In genomic region chr5:67199859-67200258, GRCh38 we compare ENCODE assay signal across 3 cellular contexts.
TF ChIP-seq lines count a peak whose summit lies in the region.

No MANE protein-coding gene starts in this region.

TF ChIP-seq in GM12891, 5 proteins besides CTCF, POLR2A, EP300 and RAD21 (continued from another document):
- peak; percentile 76; the same call in 1 of the 2 replicates for TF ChIP-seq POU2F2 (IDR thresholded peaks at IDR 0.05; ENCODE audit: low read depth, low read length)
- peak; percentile 63 for TF ChIP-seq SPI1 (IDR thresholded peaks at IDR 0.05; ENCODE audit: low read depth, low read length)

TF ChIP-seq in GM12878, 131 proteins besides CTCF, POLR2A, EP300 and RAD21 (continued from another document):
- TF ChIP-seq ZNF592 (IDR thresholded peaks at IDR 0.05) (no peak), MEF2B (IDR thresholded peaks at IDR 0.05; ENCODE audit: partially characterized antibody, poor library complexity, severe bottlenecking) (no peak), CREM (IDR thresholded peaks at IDR 0.05; ENCODE audit: low read depth) (0 out of 2 replicates have a peak, but pooled peaks have one; percentile 29), LARP7 (IDR thresholded peaks at IDR 0.05) (no peak), SUZ12 (IDR thresholded peaks at IDR 0.05; ENCODE audit: unreplicated experiment) (no peak), ZNF274 (IDR thresholded peaks at IDR 0.05; ENCODE audit: insufficient read depth, insufficient read length) (no peak), ETV6 (conservative IDR thresholded peaks at IDR 0.05 in 1 of 2, IDR thresholded peaks at IDR 0.05 in 1 of 2; ENCODE audit: borderline replicate concordance in 1 of 2, low read depth in 1 of 2) (0 out of 4 replicates have a peak, but pooled peaks of 1 of the 2 experiments have one; percentile 17), CHD2 (IDR thresholded peaks at IDR 0.05; ENCODE audit: borderline replicate concordance, low read depth, low read length) (no peak), MTA3 (IDR thresholded peaks at IDR 0.05; ENCODE audit: borderline replicate concordance, low read length) (no peak; the same call in 1 of the 2 replicates), FOXM1 (IDR thresholded peaks at IDR 0.05; ENCODE audit: low read depth, low read length) (no peak), HDGF (IDR thresholded peaks at IDR 0.05) (no peak), CBFB (IDR thresholded peaks at IDR 0.05; ENCODE audit: low read depth) (0 out of 2 replicates have a peak, but pooled peaks have one; percentile 40), JUND (IDR thresholded peaks at IDR 0.05; ENCODE audit: low read depth, low read length) (no peak), MYC (IDR thresholded peaks at IDR 0.05; ENCODE audit: insufficient read depth, insufficient read length, insufficient replicate concordance, low read length, severe bottlenecking) (no peak), ZSCAN29 (IDR thresholded peaks at IDR 0.05) (no peak), SPI1 (IDR thresholded peaks at IDR 0.05; ENCODE audit: borderline replicate concordance, insufficient read depth, low read depth, low read length) (peak; percentile 45; the same call in 1 of the 2 replicates), EED (IDR thresholded peaks at IDR 0.05; ENCODE audit: low read depth) (0 out of 2 replicates have a peak, but pooled peaks have one; percentile 38)
- TF ChIP-seq, protein P1, sequence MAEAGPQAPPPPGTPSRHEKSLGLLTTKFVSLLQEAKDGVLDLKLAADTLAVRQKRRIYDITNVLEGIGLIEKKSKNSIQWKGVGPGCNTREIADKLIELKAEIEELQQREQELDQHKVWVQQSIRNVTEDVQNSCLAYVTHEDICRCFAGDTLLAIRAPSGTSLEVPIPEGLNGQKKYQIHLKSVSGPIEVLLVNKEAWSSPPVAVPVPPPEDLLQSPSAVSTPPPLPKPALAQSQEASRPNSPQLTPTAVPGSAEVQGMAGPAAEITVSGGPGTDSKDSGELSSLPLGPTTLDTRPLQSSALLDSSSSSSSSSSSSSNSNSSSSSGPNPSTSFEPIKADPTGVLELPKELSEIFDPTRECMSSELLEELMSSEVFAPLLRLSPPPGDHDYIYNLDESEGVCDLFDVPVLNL (IDR thresholded peaks at IDR 0.05; ENCODE audit: low read depth, low read length), result no peak
- TF ChIP-seq, protein P2, sequence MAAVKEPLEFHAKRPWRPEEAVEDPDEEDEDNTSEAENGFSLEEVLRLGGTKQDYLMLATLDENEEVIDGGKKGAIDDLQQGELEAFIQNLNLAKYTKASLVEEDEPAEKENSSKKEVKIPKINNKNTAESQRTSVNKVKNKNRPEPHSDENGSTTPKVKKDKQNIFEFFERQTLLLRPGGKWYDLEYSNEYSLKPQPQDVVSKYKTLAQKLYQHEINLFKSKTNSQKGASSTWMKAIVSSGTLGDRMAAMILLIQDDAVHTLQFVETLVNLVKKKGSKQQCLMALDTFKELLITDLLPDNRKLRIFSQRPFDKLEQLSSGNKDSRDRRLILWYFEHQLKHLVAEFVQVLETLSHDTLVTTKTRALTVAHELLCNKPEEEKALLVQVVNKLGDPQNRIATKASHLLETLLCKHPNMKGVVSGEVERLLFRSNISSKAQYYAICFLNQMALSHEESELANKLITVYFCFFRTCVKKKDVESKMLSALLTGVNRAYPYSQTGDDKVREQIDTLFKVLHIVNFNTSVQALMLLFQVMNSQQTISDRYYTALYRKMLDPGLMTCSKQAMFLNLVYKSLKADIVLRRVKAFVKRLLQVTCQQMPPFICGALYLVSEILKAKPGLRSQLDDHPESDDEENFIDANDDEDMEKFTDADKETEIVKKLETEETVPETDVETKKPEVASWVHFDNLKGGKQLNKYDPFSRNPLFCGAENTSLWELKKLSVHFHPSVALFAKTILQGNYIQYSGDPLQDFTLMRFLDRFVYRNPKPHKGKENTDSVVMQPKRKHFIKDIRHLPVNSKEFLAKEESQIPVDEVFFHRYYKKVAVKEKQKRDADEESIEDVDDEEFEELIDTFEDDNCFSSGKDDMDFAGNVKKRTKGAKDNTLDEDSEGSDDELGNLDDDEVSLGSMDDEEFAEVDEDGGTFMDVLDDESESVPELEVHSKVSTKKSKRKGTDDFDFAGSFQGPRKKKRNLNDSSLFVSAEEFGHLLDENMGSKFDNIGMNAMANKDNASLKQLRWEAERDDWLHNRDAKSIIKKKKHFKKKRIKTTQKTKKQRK (IDR thresholded peaks at IDR 0.05; ENCODE audit: low read depth, low read length), result no peak

TF ChIP-seq in SK-N-SH treated with all-trans-retinoic acid at 6 μM for 48 hours, 23 proteins besides CTCF, POLR2A, EP300 and RAD21 (continued from another document):
- TF ChIP-seq GLIS3 (CRISPR knock-in tag; IDR thresholded peaks at IDR 0.05) (no peak), ZNF8 (CRISPR knock-in tag; IDR thresholded peaks at IDR 0.05) (no peak)
